Comparison of ENCODE assay signal across 1 cellular context in the genomic region with DNA sequence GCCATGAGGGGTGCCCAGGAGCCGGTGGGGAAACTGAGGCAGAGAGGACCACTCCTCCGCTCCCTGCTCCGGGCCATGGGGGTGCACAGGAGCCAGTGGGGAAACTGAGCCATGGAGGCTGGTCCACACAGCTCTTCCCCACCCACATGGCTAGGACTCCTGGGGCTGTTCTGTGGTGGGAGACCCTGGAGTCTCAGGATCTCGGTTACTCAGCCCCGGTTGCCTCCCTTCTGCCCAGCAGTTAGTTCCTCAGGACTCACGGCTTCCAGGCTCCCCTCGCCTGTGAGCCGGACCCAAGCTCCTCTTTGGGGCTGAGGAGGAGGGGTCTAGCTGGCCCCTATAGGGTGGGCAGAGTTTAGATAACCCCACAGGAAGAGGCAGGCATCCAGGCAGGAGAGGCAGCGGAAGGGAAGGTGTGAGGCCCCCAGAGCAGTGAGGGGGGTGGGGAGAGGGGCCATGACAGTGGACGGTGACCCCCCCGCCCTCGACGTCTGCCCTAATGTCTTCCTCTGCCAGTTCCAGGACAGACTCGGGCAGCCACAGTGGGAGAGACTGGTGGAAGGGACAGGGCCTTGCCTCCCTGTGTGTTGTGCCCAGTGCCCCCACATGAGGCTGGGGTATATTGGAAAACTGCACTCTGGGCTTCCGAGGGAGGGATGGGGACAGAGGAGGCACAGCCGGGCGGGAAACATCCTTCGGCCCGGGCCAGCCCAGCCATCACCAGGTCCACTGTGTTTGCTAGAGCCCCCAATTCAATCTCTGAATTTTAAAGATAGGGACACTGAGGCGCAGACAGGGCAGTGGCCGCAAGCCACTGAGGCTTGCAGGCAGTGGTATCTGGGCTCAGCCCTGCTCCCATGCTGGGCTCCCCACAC.
TF ChIP-seq lines count a peak whose summit lies in the region.

No MANE protein-coding gene starts in this region.

TF ChIP-seq in HepG2, 621 proteins besides CTCF, POLR2A, EP300 and RAD21:
- TF ChIP-seq NR3C1 (CRISPR knock-in tag; IDR thresholded peaks at IDR 0.05) (no peak), CBX5 (CRISPR knock-in tag; IDR thresholded peaks at IDR 0.05; ENCODE audit: borderline replicate concordance) (no peak), BCLAF1 (IDR thresholded peaks at IDR 0.05) (no peak)
- TF ChIP-seq, protein P1, sequence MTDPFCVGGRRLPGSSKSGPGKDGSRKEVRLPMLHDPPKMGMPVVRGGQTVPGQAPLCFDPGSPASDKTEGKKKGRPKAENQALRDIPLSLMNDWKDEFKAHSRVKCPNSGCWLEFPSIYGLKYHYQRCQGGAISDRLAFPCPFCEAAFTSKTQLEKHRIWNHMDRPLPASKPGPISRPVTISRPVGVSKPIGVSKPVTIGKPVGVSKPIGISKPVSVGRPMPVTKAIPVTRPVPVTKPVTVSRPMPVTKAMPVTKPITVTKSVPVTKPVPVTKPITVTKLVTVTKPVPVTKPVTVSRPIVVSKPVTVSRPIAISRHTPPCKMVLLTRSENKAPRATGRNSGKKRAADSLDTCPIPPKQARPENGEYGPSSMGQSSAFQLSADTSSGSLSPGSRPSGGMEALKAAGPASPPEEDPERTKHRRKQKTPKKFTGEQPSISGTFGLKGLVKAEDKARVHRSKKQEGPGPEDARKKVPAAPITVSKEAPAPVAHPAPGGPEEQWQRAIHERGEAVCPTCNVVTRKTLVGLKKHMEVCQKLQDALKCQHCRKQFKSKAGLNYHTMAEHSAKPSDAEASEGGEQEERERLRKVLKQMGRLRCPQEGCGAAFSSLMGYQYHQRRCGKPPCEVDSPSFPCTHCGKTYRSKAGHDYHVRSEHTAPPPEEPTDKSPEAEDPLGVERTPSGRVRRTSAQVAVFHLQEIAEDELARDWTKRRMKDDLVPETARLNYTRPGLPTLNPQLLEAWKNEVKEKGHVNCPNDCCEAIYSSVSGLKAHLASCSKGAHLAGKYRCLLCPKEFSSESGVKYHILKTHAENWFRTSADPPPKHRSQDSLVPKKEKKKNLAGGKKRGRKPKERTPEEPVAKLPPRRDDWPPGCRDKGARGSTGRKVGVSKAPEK (CRISPR knock-in tag; IDR thresholded peaks at IDR 0.05; ENCODE audit: borderline replicate concordance) = no peak
